In the genomic region with DNA sequence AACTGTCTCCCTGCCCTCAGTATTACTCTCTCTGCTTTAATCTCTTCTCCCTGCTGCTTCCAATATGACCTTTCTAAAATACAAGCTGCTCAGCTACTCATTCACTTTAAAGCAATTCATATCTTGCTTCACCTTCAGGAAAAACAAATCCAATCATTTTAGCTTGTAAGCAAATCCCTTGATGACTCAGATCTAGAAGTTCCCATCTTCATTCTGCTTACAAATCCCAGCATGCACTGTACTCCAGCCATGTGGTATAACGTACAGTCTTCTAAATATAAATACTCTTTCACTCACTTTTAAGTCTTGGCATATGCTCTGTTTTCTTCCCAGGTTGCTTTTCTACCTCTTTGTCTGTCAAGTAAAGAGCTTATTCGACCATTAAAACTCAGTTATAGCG, we compare ENCODE assay signal across 19 cellular contexts.
"Had no signal": no experiment of that assay in that cellular context is flagged by ENCODE, and none has a peak within 500 bp of the region (broad histone marks: within the 10 kb centered on the region; RNA-seq: fewer than 3 reads in every experiment).

No MANE protein-coding gene starts in this region.

- H3K36me3 Mint-ChIP-seq: stimulated activated effector memory CD8-positive, alpha-beta T cell treated with anti-CD3 and anti-CD28 coated beads, Interleukin-12 subunit alpha, Interleukin-12 subunit beta, amount 100 ng/mL, for 72 hours; type B pancreatic cell had no signal

- H3K9me3 ChIP-seq: pancreas, suprapubic skin, thyroid gland had no signal

- H3K4me3 Mint-ChIP-seq: dendritic cell treated with granulocyte-macrophage colony-stimulating factor and Interleukin-4, amounts not matched to agents 40 ng/mL and 50 ng/mL, for 4 days; effector memory CD8-positive, alpha-beta T cell; natural killer cell treated with Interleukin-12 subunit alpha and Interleukin-12 subunit beta and Interleukin-15 and Interleukin-18, amount 100 ng/mL, for 72 hours; stimulated activated effector memory CD8-positive, alpha-beta T cell treated with anti-CD3 and anti-CD28 coated beads, Interleukin-12 subunit alpha, Interleukin-12 subunit beta, amount 100 ng/mL, for 72 hours; type B pancreatic cell had no signal

- H3K27me3 ChIP-seq: foreskin keratinocyte, pancreas, suprapubic skin, thyroid gland had no signal

- H3K36me3 ChIP-seq: pancreas, suprapubic skin, thyroid gland had no signal

- H3K27me3 Mint-ChIP-seq: dendritic cell treated with granulocyte-macrophage colony-stimulating factor and Interleukin-4, amounts not matched to agents 40 ng/mL and 50 ng/mL, for 4 days; effector memory CD8-positive, alpha-beta T cell; natural killer cell treated with Interleukin-12 subunit alpha and Interleukin-12 subunit beta and Interleukin-15 and Interleukin-18, amount 100 ng/mL, for 72 hours; progenitor cell of endocrine pancreas; type B pancreatic cell had no signal

- DNase-seq: effector memory CD8-positive, alpha-beta T cell; erythroblast; mammary epithelial cell; occipital lobe; pancreas; right cardiac atrium; stimulated activated CD4-positive, alpha-beta T cell treated with anti-CD3 and anti-CD28 coated beads, Interleukin-4, amount 100 ng/mL, for 1 hour; stimulated activated CD8-positive, alpha-beta memory T cell treated with anti-CD3 and anti-CD28 coated beads, Interleukin-4, amount 100 ng/mL, for 48 hours; stimulated activated naive CD8-positive, alpha-beta T cell treated with anti-CD3 and anti-CD28 coated beads, Interleukin-15, Interleukin-2, amounts not matched to agents 100 U/mL and 50 U/mL, for 24 hours; thyroid gland had no signal

- H3K27ac Mint-ChIP-seq: dendritic cell treated with granulocyte-macrophage colony-stimulating factor and Interleukin-4, amounts not matched to agents 40 ng/mL and 50 ng/mL, for 4 days; effector memory CD8-positive, alpha-beta T cell; natural killer cell treated with Interleukin-12 subunit alpha and Interleukin-12 subunit beta and Interleukin-15 and Interleukin-18, amount 100 ng/mL, for 72 hours; progenitor cell of endocrine pancreas; stimulated activated effector memory CD8-positive, alpha-beta T cell treated with anti-CD3 and anti-CD28 coated beads, Interleukin-12 subunit alpha, Interleukin-12 subunit beta, amount 100 ng/mL, for 72 hours; type B pancreatic cell had no signal

- H3K4me1 Mint-ChIP-seq: stimulated activated effector memory CD8-positive, alpha-beta T cell treated with anti-CD3 and anti-CD28 coated beads, Interleukin-12 subunit alpha, Interleukin-12 subunit beta, amount 100 ng/mL, for 72 hours had no signal

- H3K4me1 ChIP-seq: foreskin keratinocyte, pancreas, suprapubic skin, thyroid gland had no signal

- H3K27ac ChIP-seq: foreskin keratinocyte, pancreas, suprapubic skin, thyroid gland had no signal

- FAIRE-seq: pancreas, urothelium cell line had no signal

- ATAC-seq: effector memory CD8-positive, alpha-beta T cell; foreskin keratinocyte; left lobe of liver; natural killer cell treated with Interleukin-12 subunit alpha and Interleukin-12 subunit beta and Interleukin-15 and Interleukin-18, amount 100 ng/mL, for 72 hours; pancreas; right cardiac atrium; stimulated activated effector memory CD8-positive, alpha-beta T cell treated with anti-CD3 and anti-CD28 coated beads, Interleukin-12 subunit alpha, Interleukin-12 subunit beta, amount 100 ng/mL, for 72 hours; stimulated activated naive CD8-positive, alpha-beta T cell treated with anti-CD3 and anti-CD28 coated beads, Interleukin-15, Interleukin-2, amounts not matched to agents 100 U/mL and 50 U/mL, for 24 hours had no signal

- H3K4me3 ChIP-seq: pancreas, suprapubic skin, thyroid gland had no signal
